Comparison of ENCODE assay signal across 8 cellular contexts in the genomic region with DNA sequence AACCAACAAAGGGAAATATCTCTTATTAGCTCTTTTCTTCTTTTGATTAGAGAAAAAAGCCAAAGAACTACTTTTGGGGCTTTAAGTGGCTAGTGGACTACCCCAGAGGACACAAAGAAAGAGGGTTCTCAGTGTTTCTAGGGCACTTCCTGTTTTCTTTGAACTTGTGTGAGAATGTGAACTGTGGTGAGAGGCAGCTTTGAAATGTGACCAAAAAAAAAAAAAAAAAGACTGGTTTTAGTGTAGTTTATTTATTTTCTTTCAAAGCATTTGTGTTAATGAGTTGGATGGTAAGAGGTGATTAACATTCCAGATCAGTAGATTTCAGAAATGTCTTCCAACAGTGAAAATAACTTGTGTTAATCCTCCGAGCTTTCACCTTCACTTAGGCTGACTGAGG. TPM values are rescaled to one million over a fixed set of nuclear protein-coding genes. Genes with fewer than 3 reads are reported as not detected.
A peak's percentile ranks its signal among the peaks of the same experiment; 100 is the strongest.
DNase-seq lines count a peak whose midpoint lies in the region; ATAC-seq and TF ChIP-seq lines count a peak whose summit lies in the region.

No MANE protein-coding gene starts in this region.

- no peak overlapping the region for H2BK120ac ChIP-seq in trophoblast cell (ENCODE audit: insufficient read depth, low read length, poor library complexity)

- H3K18ac ChIP-seq in trophoblast cell (ENCODE audit: low read length) = no peak overlapping the region

- H3K4me3 Mint-ChIP-seq in brain = peak overlapping the region in 1 of 5 experiments; percentile 29
- no peak overlapping the region for H3K4me3 Mint-ChIP-seq in HFFc6

- no peak overlapping the region for H2AK5ac ChIP-seq in trophoblast cell (ENCODE audit: low read length)

- peak overlapping the region; percentile 8; the same call in 1 of the 2 replicates for H3K9ac ChIP-seq in BLaER1
- no peak overlapping the region for H3K9ac ChIP-seq in HUES64 (ENCODE audit: low read depth, low read length)
- no peak overlapping the region for H3K9ac ChIP-seq in trophoblast cell (ENCODE audit: low read length)

- no peak overlapping the region for H2BK12ac ChIP-seq in trophoblast cell (ENCODE audit: low read length)

- H3K9me3 ChIP-seq in BLaER1 (no peaks in the 10 kb centered on the region), HUES64 (ENCODE audit: insufficient read depth, low read depth, low read length) (no peaks in the 10 kb centered on the region), trophoblast cell (ENCODE audit: insufficient read depth, low read depth, low read length) (no peaks in the 10 kb centered on the region), BE2C (no peaks in the 10 kb centered on the region)

- H4K20me1 ChIP-seq in BLaER1 = no peaks in the 10 kb centered on the region

- H4K91ac ChIP-seq in trophoblast cell (ENCODE audit: low read depth, low read length) = no peak overlapping the region

- TF ChIP-seq CTCF in brain (conservative IDR thresholded peaks at IDR 0.05) = no peak
- TF ChIP-seq CTCF in lower leg skin (IDR thresholded peaks at IDR 0.05) = no peak
- no peak for TF ChIP-seq CTCF in HFFc6 (IDR thresholded peaks at IDR 0.05)
- no peak for TF ChIP-seq CTCF in BE2C (IDR thresholded peaks at IDR 0.05; ENCODE audit: low read depth, low read length)

- H3K4me1 Mint-ChIP-seq in brain (peaks cover 18% of the 10 kb centered on the region), HFFc6 (ENCODE audit: low read depth) (peaks cover 6% of the 10 kb centered on the region; the same call in 1 of the 2 replicates)

- H3K4me2 ChIP-seq in BLaER1 (peak overlapping the region; percentile 35), trophoblast cell (ENCODE audit: low read length) (no peak overlapping the region)

- peaks cover 2% of the 10 kb centered on the region for H3K36me3 Mint-ChIP-seq in brain
- no peaks in the 10 kb centered on the region; the same call in 1 of the 2 replicates for H3K36me3 Mint-ChIP-seq in HFFc6 (ENCODE audit: low read depth)

- H3K27me3 ChIP-seq in BLaER1 = no peaks in the 10 kb centered on the region
- no peaks in the 10 kb centered on the region for H3K27me3 ChIP-seq in HUES64 (ENCODE audit: insufficient read depth, low read length)
- H3K27me3 ChIP-seq in trophoblast cell (ENCODE audit: insufficient read depth, low read length) = no peaks in the 10 kb centered on the region
- H3K27me3 ChIP-seq in BE2C = no peaks in the 10 kb centered on the region

- H2BK5ac ChIP-seq in trophoblast cell (ENCODE audit: low read depth, low read length, poor library complexity) = no peak overlapping the region

- DNase-seq in trophoblast cell (no peak), lower leg skin (ENCODE audit: low spot score in 2 of 2) (no peak), HFFc6 (no peak), BE2C (no peak)

- H3K4me3 ChIP-seq in BLaER1 = no peak overlapping the region
- no peak overlapping the region for H3K4me3 ChIP-seq in HUES64 (ENCODE audit: low read length)
- H3K4me3 ChIP-seq in trophoblast cell (ENCODE audit: low read depth, low read length) = no peak overlapping the region
- H3K4me3 ChIP-seq in lower leg skin (ENCODE audit: low read depth, poor library complexity, severe bottlenecking) = no peak overlapping the region
- no peak overlapping the region for H3K4me3 ChIP-seq in BE2C (ENCODE audit: low read depth, low read length)

- no peak for TF ChIP-seq POLR2A in lower leg skin (IDR thresholded peaks at IDR 0.05)

- H3K14ac ChIP-seq in trophoblast cell (ENCODE audit: low read length) = no peak overlapping the region

- no peaks in the 10 kb centered on the region for H3K79me2 ChIP-seq in trophoblast cell (ENCODE audit: control insufficient read depth, insufficient read depth, low read length, poor library complexity)

- no peak overlapping the region for H3K23ac ChIP-seq in trophoblast cell (ENCODE audit: low read length)

- H2AFZ ChIP-seq in trophoblast cell (ENCODE audit: insufficient read depth, low read length, poor library complexity) = no peak overlapping the region

- H3K27ac ChIP-seq in BLaER1 (peak overlapping the region; percentile 21; the same call in 1 of the 2 replicates), HUES64 (ENCODE audit: low read depth, low read length) (peak overlapping the region; percentile 23; the same call in 1 of the 2 replicates), trophoblast cell (ENCODE audit: low read depth, low read length) (no peak overlapping the region)

- no peak overlapping the region for H4K12ac ChIP-seq in trophoblast cell (ENCODE audit: low read depth, low read length)

- intact Hi-C loops in lower leg skin (cut with DNase I; ENCODE audit: low total_unique reads) = no loop called here

- no peaks in the 10 kb centered on the region for H3K79me1 ChIP-seq in trophoblast cell (ENCODE audit: low read length)

- H4K8ac ChIP-seq in trophoblast cell (ENCODE audit: low read depth, low read length) = no peak overlapping the region

- no peak overlapping the region for H3K4ac ChIP-seq in trophoblast cell (ENCODE audit: low read depth, low read length)

- peaks cover 2% of the 10 kb centered on the region for H3K27me3 Mint-ChIP-seq in brain
- H3K27me3 Mint-ChIP-seq in HFFc6 (ENCODE audit: insufficient read depth) = peaks cover 3% of the 10 kb centered on the region; the same call in 1 of the 2 replicates

- H3K36me3 ChIP-seq in BLaER1 = peaks cover 22% of the 10 kb centered on the region
- peaks cover 5% of the 10 kb centered on the region for H3K36me3 ChIP-seq in HUES64 (ENCODE audit: insufficient read depth, low read length)
- peaks cover 4 to 6% of the 10 kb centered on the region in 2 experiments for H3K36me3 ChIP-seq in trophoblast cell (ENCODE audit: control insufficient read depth in 1 of 2, insufficient read depth in 2 of 2, low read length in 2 of 2)
- 0 out of 2 replicates have a peak, but pooled peaks cover 3% of the 10 kb centered on the region for H3K36me3 ChIP-seq in BE2C

- 67% methylated on average over 1 of the region's 1 CpG for WGBS in HUES64
- WGBS in trophoblast cell (ENCODE audit: extremely low coverage, insufficient coverage, insufficient read length) = no CpG with 5 or more reads among the region's 1 CpG
- 54 to 80% methylated on average over 1 of the region's 1 CpG for WGBS in lower leg skin, 2 donors

- H3K9me3 Mint-ChIP-seq in brain = peaks cover 0 to 4% (median 0%) of the 10 kb centered on the region in 5 experiments
- H3K9me3 Mint-ChIP-seq in HFFc6 = no peaks in the 10 kb centered on the region; the same call in 1 of the 2 replicates

- peak; percentile 82 for ATAC-seq in GM19395 (IDR thresholded peaks at IDR 0.05; ENCODE audit: unreplicated experiment)

- H3K4me1 ChIP-seq in BLaER1 (peaks cover 14% of the 10 kb centered on the region), HUES64 (ENCODE audit: insufficient read depth, low read length) (peaks cover 13% of the 10 kb centered on the region), trophoblast cell (ENCODE audit: control insufficient read depth in 1 of 2, insufficient read depth in 2 of 2, low read length in 2 of 2) (no peaks in the 10 kb centered on the region), BE2C (no peaks in the 10 kb centered on the region)

- H3K27ac Mint-ChIP-seq in brain = peak overlapping the region in 4 of 5 experiments; percentile 6 to 71 (median 22)
- no peak overlapping the region for H3K27ac Mint-ChIP-seq in HFFc6

RNA-seq across cellular contexts. Expression of a gene that starts 32.4 kb away (rescaled TPM):
- 87.0 TPM for polyA plus RNA-seq in HUES64 (2013, experiment 1 of 2)
- 76.6 TPM for polyA plus RNA-seq in HUES64 (2013, experiment 2 of 2)
- polyA plus RNA-seq in brain (ENCODE audit: insufficient read depth, low read depth, low replicate concordance) = 47.2 TPM
- polyA plus RNA-seq in trophoblast cell (2013) = 176 and 185 TPM in 2 replicates
- total RNA-seq in lower leg skin = 10 to 100 TPM; 39.2 to 76.8 (median 64.8) TPM
- 100 to 1,000 TPM; 144 to 189 (median 180) TPM for total RNA-seq in HFFc6 (2021; fragmentation: NEBNext Ultra II Directional; extraction: Animal tissue kit (Norgen Biotek cat#: 25700))
- 78.9 TPM for polyA plus RNA-seq in BE2C (2012; ENCODE audit: insufficient read depth, insufficient read length, low read depth)
